In the genomic region with DNA sequence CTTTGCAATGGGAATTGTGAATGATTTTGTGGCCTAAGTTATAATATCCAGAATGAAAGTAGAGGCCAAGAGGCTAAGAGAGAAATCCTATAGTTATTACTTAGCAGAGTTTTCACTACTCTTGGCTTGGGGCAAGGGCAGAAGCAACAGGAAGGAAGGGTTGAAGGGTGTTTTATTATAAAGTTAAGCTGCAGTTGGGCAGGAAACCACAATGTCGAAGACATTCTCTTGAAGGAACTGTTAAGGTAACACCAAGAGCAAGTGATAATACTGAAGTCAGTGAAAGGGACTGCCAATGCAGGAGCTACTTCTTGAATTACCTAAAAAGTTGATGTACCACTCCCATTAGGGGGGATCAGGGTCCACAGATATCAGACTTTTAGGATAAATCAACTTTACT, we compare ENCODE assay signal across 14 cellular contexts. TPM values are rescaled to one million over a fixed set of nuclear protein-coding genes. Genes with fewer than 3 reads are reported as not detected.
A peak's percentile ranks its signal among the peaks of the same experiment; 100 is the strongest.
DNase-seq lines count a peak whose midpoint lies in the region; ATAC-seq, FAIRE-seq and TF ChIP-seq lines count a peak whose summit lies in the region.
"Had no signal": no experiment of that assay in that cellular context is flagged by ENCODE, and none has a peak within 500 bp of the region (broad histone marks: within the 10 kb centered on the region; RNA-seq: fewer than 3 reads in every experiment).

No MANE protein-coding gene starts in this region.

- H3K9me3 Mint-ChIP-seq in CD4-positive, alpha-beta memory T cell, result peaks cover 0 to 14% (median 0%) of the 10 kb centered on the region in 8 donors
- peaks cover 14% of the 10 kb centered on the region for H3K9me3 Mint-ChIP-seq in activated naive CD8-positive, alpha-beta T cell treated with anti-CD3 and anti-CD28 coated beads, Interleukin-2, amount 10 ng/mL, durations not matched to agents 7 days and 5 days

- TF ChIP-seq EP300 in upper lobe of left lung (IDR thresholded peaks at IDR 0.05), result no peak

- 10 to 26% methylated on average over 1 of the region's 1 CpG for WGBS in upper lobe of left lung, 2 donors
- 73 to 83% methylated on average over 1 of the region's 1 CpG for WGBS in pancreas, 2 donors

- H3K4me1 ChIP-seq in CD4-positive, alpha-beta memory T cell (ENCODE audit: insufficient read depth, low read length), result peaks cover 66% of the 10 kb centered on the region
- H3K4me1 ChIP-seq in upper lobe of left lung, result peaks cover 0 to 5% (median 2%) of the 10 kb centered on the region in 4 donors
- peaks cover 0 to 3% (median 0%) of the 10 kb centered on the region in 3 donors for H3K4me1 ChIP-seq in pancreas

- H3K9me3 ChIP-seq in CD4-positive, alpha-beta memory T cell (ENCODE audit: control insufficient read depth in 1 of 2, low read length in 2 of 2), result no peaks in the 10 kb centered on the region
- H3K9me3 ChIP-seq in upper lobe of left lung (no peaks in the 10 kb centered on the region), pancreas (no peaks in the 10 kb centered on the region)

- no peak for TF ChIP-seq POLR2A in upper lobe of left lung (IDR thresholded peaks at IDR 0.05)

- no peaks in the 10 kb centered on the region for H3K27me3 Mint-ChIP-seq in CD4-positive, alpha-beta memory T cell
- peaks cover 2% of the 10 kb centered on the region for H3K27me3 Mint-ChIP-seq in activated naive CD8-positive, alpha-beta T cell treated with anti-CD3 and anti-CD28 coated beads, Interleukin-2, amount 10 ng/mL, durations not matched to agents 7 days and 5 days

- DNase-seq in CD4-positive, alpha-beta memory T cell, result peak; percentile 47 to 63 (median 57)
- DNase-seq in GM19239 (ENCODE audit: insufficient read length, low spot score) (peak; percentile 27), KBM-7 (peak; percentile 92), upper lobe of left lung (no peak), NCI-H82 treated with DMSO at 0.1 percent for 48 hours (lab: John Stamatoyannopoulos, UW; ENCODE audit: unreplicated experiment) (no peak), pancreas (no peak), germinal center (ENCODE audit: low spot score) (no peak)
- no peak for DNase-seq in activated naive CD8-positive, alpha-beta T cell treated with anti-CD3 and anti-CD28 coated beads, Interleukin-2, amount 10 ng/mL, durations not matched to agents 7 days and 5 days
- DNase-seq: DMS 273 treated with DMSO at 0.1 percent for 48 hours, NCI-H187 had no signal

- peak overlapping the region; percentile 45 to 93 (median 78) for H3K27ac Mint-ChIP-seq in CD4-positive, alpha-beta memory T cell
- H3K27ac Mint-ChIP-seq in activated naive CD8-positive, alpha-beta T cell treated with anti-CD3 and anti-CD28 coated beads, Interleukin-2, amount 10 ng/mL, durations not matched to agents 7 days and 5 days, result peak overlapping the region; percentile 92
- H3K27ac Mint-ChIP-seq: brain had no signal

- H3K27me3 ChIP-seq in CD4-positive, alpha-beta memory T cell (ENCODE audit: insufficient read depth, low read length), result no peaks in the 10 kb centered on the region
- no peaks in the 10 kb centered on the region for H3K27me3 ChIP-seq in upper lobe of left lung
- H3K27me3 ChIP-seq in pancreas, result no peaks in the 10 kb centered on the region

- POLR2A ChIA-PET in CD4-positive, alpha-beta memory T cell (lab: Charles Lee; ENCODE audit: partially characterized antibody), result interaction anchor here (0.7 to 3.6 kb wide), 18 partner anchors 15 to 832 kb away, joined by 3 to 40 read pairs (median 6); a partner anchor contains a TSS
- POLR2A ChIA-PET in activated naive CD8-positive, alpha-beta T cell treated with anti-CD3 and anti-CD28 coated beads, Interleukin-2, amount 10 ng/mL, durations not matched to agents 7 days and 5 days (lab: Charles Lee), result interaction anchor here (0.8 to 3.7 kb wide), 13 partner anchors 10 to 95 kb away, joined by 3 to 45 read pairs (median 5); no protein-coding TSS in a partner anchor

- no peaks in the 10 kb centered on the region for H3K36me3 ChIP-seq in CD4-positive, alpha-beta memory T cell (ENCODE audit: insufficient read depth, low read length)
- no peaks in the 10 kb centered on the region for H3K36me3 ChIP-seq in upper lobe of left lung
- H3K36me3 ChIP-seq in pancreas, result no peaks in the 10 kb centered on the region

- CTCF ChIA-PET in CD4-positive, alpha-beta memory T cell (lab: Charles Lee; ENCODE audit: partially characterized antibody), result interaction anchor here (0.7 to 2.6 kb wide), 13 partner anchors 14 to 813 kb away, joined by 3 to 11 read pairs (median 5); no protein-coding TSS in a partner anchor

- in situ Hi-C loops in KBM-7 (cut with MboI; ENCODE audit: low pct_unique_long_range_greater_than_20kb, low sequenced_read_pairs), result no loop called here

- H3K4me3 Mint-ChIP-seq in CD4-positive, alpha-beta memory T cell, result peak overlapping the region; percentile 34 to 84 (median 72)
- peak overlapping the region; percentile 67 for H3K4me3 Mint-ChIP-seq in activated naive CD8-positive, alpha-beta T cell treated with anti-CD3 and anti-CD28 coated beads, Interleukin-2, amount 10 ng/mL, durations not matched to agents 7 days and 5 days
- H3K4me3 Mint-ChIP-seq: brain had no signal

- no peak overlapping the region for H3K27ac ChIP-seq in CD4-positive, alpha-beta memory T cell (ENCODE audit: low read depth, low read length)
- H3K27ac ChIP-seq in upper lobe of left lung (peak overlapping the region in 2 of 4 donors; percentile 19 to 27), pancreas (no peak overlapping the region)

- FAIRE-seq in GM19239 (lab: Jason Lieb, UNC) (peak; percentile 76), pancreas (lab: Jason Lieb, UNC) (no peak)
- FAIRE-seq: H1 had no signal

- peaks cover 0 to 3% of the 10 kb centered on the region in 2 donors for H3K36me3 Mint-ChIP-seq in CD4-positive, alpha-beta memory T cell
- peaks cover 39% of the 10 kb centered on the region for H3K36me3 Mint-ChIP-seq in activated naive CD8-positive, alpha-beta T cell treated with anti-CD3 and anti-CD28 coated beads, Interleukin-2, amount 10 ng/mL, durations not matched to agents 7 days and 5 days
- H3K36me3 Mint-ChIP-seq: brain had no signal

- TF ChIP-seq CTCF in upper lobe of left lung (IDR thresholded peaks at IDR 0.05), result no peak
- TF ChIP-seq CTCF in pancreas (IDR thresholded peaks at IDR 0.05), result no peak

- ATAC-seq in activated naive CD8-positive, alpha-beta T cell treated with anti-CD3 and anti-CD28 coated beads, Interleukin-2, amount 10 ng/mL, durations not matched to agents 7 days and 5 days (ENCODE audit: low read depth), result peak; percentile 87
- ATAC-seq in upper lobe of left lung (ENCODE audit: low FRiP score in 2 of 2) (no peak), pancreas (no peak)

- peak overlapping the region in 1 of 2 donors; percentile 16 for H3K4me3 ChIP-seq in CD4-positive, alpha-beta memory T cell (ENCODE audit: low read length in 2 of 2)
- H3K4me3 ChIP-seq in upper lobe of left lung, result no peak overlapping the region
- no peak overlapping the region for H3K4me3 ChIP-seq in pancreas

- intact Hi-C loops in CD4-positive, alpha-beta memory T cell (cut with micrococcal nuclease), result loop anchor here (1.0 kb wide), 1 partner anchor 96 kb away; no protein-coding TSS in a partner anchor
- intact Hi-C loops in pancreas (cut with DNase I), result no loop called here

- peaks cover 53 to 87% (median 69%) of the 10 kb centered on the region in 4 donors for H3K4me1 Mint-ChIP-seq in CD4-positive, alpha-beta memory T cell
- peaks cover 59% of the 10 kb centered on the region for H3K4me1 Mint-ChIP-seq in activated naive CD8-positive, alpha-beta T cell treated with anti-CD3 and anti-CD28 coated beads, Interleukin-2, amount 10 ng/mL, durations not matched to agents 7 days and 5 days
- H3K4me1 Mint-ChIP-seq: brain had no signal

RNA-seq across cellular contexts. Expression of a gene that starts 8.3 kb away (rescaled TPM):
- total RNA-seq in CD4-positive, alpha-beta memory T cell, result not detected
- polyA plus RNA-seq in CD4-positive, alpha-beta memory T cell, result 1 to 10 TPM; 1.4 to 2.8 TPM
- 10 to 100 TPM; 15.4 to 19.3 TPM for total RNA-seq in activated naive CD8-positive, alpha-beta T cell treated with anti-CD3 and anti-CD28 coated beads, Interleukin-2, amount 10 ng/mL, durations not matched to agents 7 days and 5 days
- 1 to 10 TPM in 4 of 6 donors, not detected in 2; 1.3 to 9.0 (median 1.7) TPM for total RNA-seq in upper lobe of left lung
- total RNA-seq in pancreas, result under 1 TPM in 1 of 6 donors, not detected in 5; 0.52 TPM
- under 1 TPM in 1 of 2 donors, not detected in 1; 0.23 TPM for polyA plus RNA-seq in pancreas
- total RNA-seq: glomerular endothelial cell, H1 had no signal
- polyA plus RNA-seq: H1, neural cell had no signal

RNA-seq across cellular contexts. Expression of a gene that starts 40.9 kb away (rescaled TPM):
- under 1 TPM; 0.55 to 0.64 TPM for total RNA-seq in CD4-positive, alpha-beta memory T cell
- polyA plus RNA-seq in CD4-positive, alpha-beta memory T cell, result 1 to 10 TPM in 1 of 2 donors, under 1 TPM in 1; 0.19 to 1.1 TPM
- 10 to 100 TPM; 22.8 to 27.1 TPM for total RNA-seq in activated naive CD8-positive, alpha-beta T cell treated with anti-CD3 and anti-CD28 coated beads, Interleukin-2, amount 10 ng/mL, durations not matched to agents 7 days and 5 days
- total RNA-seq in upper lobe of left lung (1 to 10 TPM in 3 of 6 donors, under 1 TPM in 2, not detected in 1; 0.30 to 2.2 (median 1.2) TPM), pancreas (under 1 TPM in 2 of 6 donors, not detected in 4; 0.14 to 0.28 TPM)
- under 1 TPM in 1 of 2 donors, not detected in 1; 0.09 TPM for polyA plus RNA-seq in pancreas
- total RNA-seq: glomerular endothelial cell had no signal

Comparison
In these comparisons a context has a peak if more than half of its experiments do, and no peak if none do; other contexts are left out.
1. DNase-seq: peak in CD4-positive, alpha-beta memory T cell (5 of 5), GM19239 (single experiment) and KBM-7 (single experiment); none in activated naive CD8-positive, alpha-beta T cell treated with anti-CD3 and anti-CD28 coated beads, Interleukin-2, amount 10 ng/mL, durations not matched to agents 7 days and 5 days (single experiment), upper lobe of left lung (0 of 2), NCI-H82 treated with DMSO at 0.1 percent for 48 hours (single experiment), pancreas (0 of 6) and germinal center (single experiment).
2. RNA of a gene that starts 40.9 kb away (total RNA-seq): 22.8 to 27.1 TPM in activated naive CD8-positive, alpha-beta T cell treated with anti-CD3 and anti-CD28 coated beads, Interleukin-2, amount 10 ng/mL, durations not matched to agents 7 days and 5 days; 0.30 to 2.2 TPM in upper lobe of left lung, 0.55 to 0.64 TPM in CD4-positive, alpha-beta memory T cell and 0.14 to 0.28 TPM in pancreas; every median in the first group is over 4 times any median in the second.